In the genomic region with DNA sequence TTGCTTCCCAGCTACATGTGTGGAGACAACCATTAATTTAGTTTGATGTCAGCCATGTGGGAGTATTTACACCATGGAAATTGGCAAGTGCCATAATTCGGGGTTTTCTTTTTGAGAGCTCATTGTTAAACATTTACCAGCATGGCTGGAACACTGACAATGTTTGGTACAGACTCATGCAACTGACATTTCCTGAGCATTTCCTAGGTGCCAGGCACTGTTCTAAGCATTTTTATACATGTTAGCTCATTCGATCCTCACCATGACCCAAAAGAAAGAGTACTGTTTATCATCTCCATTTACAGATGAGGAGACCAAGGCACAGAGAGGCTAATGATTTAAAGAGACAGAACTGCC, we compare ENCODE assay signal across 10 cellular contexts.
DNase-seq lines count a peak whose midpoint lies in the region; ATAC-seq, FAIRE-seq and TF ChIP-seq lines count a peak whose summit lies in the region.
"Had no signal": no experiment of that assay in that cellular context is flagged by ENCODE, and none has a peak within 500 bp of the region (broad histone marks: within the 10 kb centered on the region; RNA-seq: fewer than 3 reads in every experiment).

No MANE protein-coding gene starts in this region.

- no peaks in the 10 kb centered on the region for H3K27me3 ChIP-seq in bronchial epithelial cell (ENCODE audit: control insufficient read depth, insufficient read depth, low read length)

- FAIRE-seq in bronchial epithelial cell (lab: Jason Lieb, UNC), result no peak
- FAIRE-seq: TTC549 had no signal

- H3K36me3 Mint-ChIP-seq in T-helper 1 cell treated with Interleukin-12 subunit alpha and Interleukin-12 subunit beta and Interleukin-4 antibody, amounts not matched to agents 30 μg/mL and 1 μg/mL, for 36 hours (ENCODE audit: low read depth), result no peaks in the 10 kb centered on the region

- H3K4me3 Mint-ChIP-seq in T-helper 1 cell treated with Interleukin-12 subunit alpha and Interleukin-12 subunit beta and Interleukin-4 antibody, amounts not matched to agents 30 μg/mL and 1 μg/mL, for 36 hours, result no peak overlapping the region

- no peaks in the 10 kb centered on the region for H3K36me3 ChIP-seq in bronchial epithelial cell (ENCODE audit: control insufficient read depth, insufficient read depth, low read length)

- no peak for DNase-seq in T-helper 1 cell
- DNase-seq in bronchial epithelial cell (ENCODE audit: low read depth), result peak; percentile 75
- peak; percentile 69 for DNase-seq in skeletal muscle cell (ENCODE audit: low read depth)
- no peak for DNase-seq in GM13977 (ENCODE audit: low spot score)
- DNase-seq in DMS153 treated with DMSO at 0.1 percent for 48 hours (lab: John Stamatoyannopoulos, UW; ENCODE audit: unreplicated experiment), result no peak
- DNase-seq: NCI-H2227 treated with DMSO at 0.1 percent for 48 hours had no signal

- in situ Hi-C loops in GM13977 (cut with MboI; ENCODE audit: low pct_unique_long_range_greater_than_20kb, low sequenced_read_pairs, unreplicated experiment), result no loop called here

- peaks cover 32% of the 10 kb centered on the region for H3K4me1 Mint-ChIP-seq in T-helper 1 cell treated with Interleukin-12 subunit alpha and Interleukin-12 subunit beta and Interleukin-4 antibody, amounts not matched to agents 30 μg/mL and 1 μg/mL, for 36 hours (ENCODE audit: low read depth)

- H3K27ac Mint-ChIP-seq in T-helper 1 cell treated with Interleukin-12 subunit alpha and Interleukin-12 subunit beta and Interleukin-4 antibody, amounts not matched to agents 30 μg/mL and 1 μg/mL, for 36 hours, result peak overlapping the region; percentile 93

- TF ChIP-seq CTCF in bronchial epithelial cell (IDR thresholded peaks at IDR 0.05; ENCODE audit: insufficient read depth, low read length, severe bottlenecking) (no peak), GM13977 (IDR thresholded peaks at IDR 0.05; ENCODE audit: extremely low read depth, insufficient read depth, missing control alignments) (no peak)

- ATAC-seq in HG03196 (IDR thresholded peaks at IDR 0.05; ENCODE audit: unreplicated experiment), result peak; percentile 23
- no peak for ATAC-seq in GM21390 (IDR thresholded peaks at IDR 0.05; ENCODE audit: unreplicated experiment)

- H3K27me3 Mint-ChIP-seq in T-helper 1 cell treated with Interleukin-12 subunit alpha and Interleukin-12 subunit beta and Interleukin-4 antibody, amounts not matched to agents 30 μg/mL and 1 μg/mL, for 36 hours (ENCODE audit: low read depth), result peaks cover 13% of the 10 kb centered on the region

- H3K9me3 Mint-ChIP-seq in T-helper 1 cell treated with Interleukin-12 subunit alpha and Interleukin-12 subunit beta and Interleukin-4 antibody, amounts not matched to agents 30 μg/mL and 1 μg/mL, for 36 hours, result peaks cover 10% of the 10 kb centered on the region

- no peak overlapping the region for H3K4me3 ChIP-seq in bronchial epithelial cell (ENCODE audit: low read depth, low read length)
- H3K4me3 ChIP-seq in skeletal muscle cell (ENCODE audit: low read depth, low read length), result no peak overlapping the region

Comparison
In these comparisons a context has a peak if more than half of its experiments do, and no peak if none do; other contexts are left out.
1. DNase-seq: peak in bronchial epithelial cell (single experiment) and skeletal muscle cell (single experiment); none in T-helper 1 cell (0 of 5), GM13977 (single experiment) and DMS153 treated with DMSO at 0.1 percent for 48 hours (single experiment).